Comparison of ENCODE assay signal across 8 cellular contexts in genomic region chr16:17556276-17557052, GRCh38.
DNase-seq lines count a peak whose midpoint lies in the region; ATAC-seq and TF ChIP-seq lines count a peak whose summit lies in the region.

No MANE protein-coding gene starts in this region.

- TF ChIP-seq CTCF in cardiac muscle cell (IDR thresholded peaks at IDR 0.05; ENCODE audit: low read depth, low read length), result peak; percentile 51
- TF ChIP-seq CTCF in choroid plexus epithelial cell (conservative IDR thresholded peaks at IDR 0.05; ENCODE audit: low read depth, low read length), result peak; percentile 64
- TF ChIP-seq CTCF in psoas muscle (IDR thresholded peaks at IDR 0.05), result peak; percentile 38

- ATAC-seq in right cardiac atrium (no peak), psoas muscle (no peak)

- 24% methylated on average over 7 of the region's 7 CpGs for WGBS in right cardiac atrium
- WGBS in psoas muscle, 3 donors, result 21 to 29% (median 27%) methylated on average over 7 of the region's 7 CpGs

- in situ Hi-C loops in G401 (cut with HindIII; ENCODE audit: low sequenced_read_pairs), result no loop called here

- intact Hi-C loops in right cardiac atrium (cut with DNase I) (no loop called here), psoas muscle (cut with DNase I) (no loop called here)

- H3K9me3 ChIP-seq in cardiac muscle cell (ENCODE audit: low read depth) (no peaks in the 10 kb centered on the region), right cardiac atrium (ENCODE audit: control insufficient read depth, low read length) (no peaks in the 10 kb centered on the region), psoas muscle (no peaks in the 10 kb centered on the region)

- no peaks in the 10 kb centered on the region for H3K4me1 ChIP-seq in cardiac muscle cell (ENCODE audit: low read depth)
- no peaks in the 10 kb centered on the region for H3K4me1 ChIP-seq in right cardiac atrium (ENCODE audit: control insufficient read depth, insufficient read depth, low read length)
- H3K4me1 ChIP-seq in psoas muscle, result no peaks in the 10 kb centered on the region

- H3K4me3 ChIP-seq in cardiac muscle cell (no peak overlapping the region), right cardiac atrium (ENCODE audit: low read length) (no peak overlapping the region), choroid plexus epithelial cell (ENCODE audit: low read depth, low read length) (no peak overlapping the region), psoas muscle (no peak overlapping the region)

- no peaks in the 10 kb centered on the region for H3K36me3 ChIP-seq in cardiac muscle cell
- no peaks in the 10 kb centered on the region for H3K36me3 ChIP-seq in psoas muscle (ENCODE audit: insufficient read depth in 1 of 2, low read depth in 1 of 2)

- H3K27ac ChIP-seq in cardiac muscle cell, result no peak overlapping the region
- no peak overlapping the region for H3K27ac ChIP-seq in right cardiac atrium (ENCODE audit: low read length)
- no peak overlapping the region for H3K27ac ChIP-seq in psoas muscle

- DNase-seq in cardiac muscle cell (ENCODE audit: low read depth in 1 of 2, low spot score in 1 of 2) (peak; percentile 3 to 44), right cardiac atrium (no peak), NCI-H2196 treated with DMSO at 0.1 percent for 48 hours (lab: John Stamatoyannopoulos, UW; ENCODE audit: unreplicated experiment) (peak; percentile 5), choroid plexus epithelial cell (ENCODE audit: low read depth) (peak; percentile 26), psoas muscle (no peak), foreskin melanocyte (no peak), G401 (ENCODE audit: low spot score) (no peak)
- no peak for DNase-seq in stimulated activated CD4-positive, alpha-beta T cell treated with anti-CD3 and anti-CD28 coated beads, Interleukin-2, amount 100 ng/mL, for 48 hours

- H3K27me3 ChIP-seq in cardiac muscle cell, result no peaks in the 10 kb centered on the region
- H3K27me3 ChIP-seq in right cardiac atrium (ENCODE audit: control insufficient read depth, insufficient read depth), result peaks cover 2% of the 10 kb centered on the region
- peaks cover 0 to 3% (median 0%) of the 10 kb centered on the region in 3 donors for H3K27me3 ChIP-seq in psoas muscle (ENCODE audit: insufficient read depth in 3 of 3, low read length in 2 of 3)

Comparison
In these comparisons a context has a peak if more than half of its experiments do, and no peak if none do; other contexts are left out.
1. DNase-seq: peak in cardiac muscle cell (2 of 2), NCI-H2196 treated with DMSO at 0.1 percent for 48 hours (single experiment) and choroid plexus epithelial cell (single experiment); none in right cardiac atrium (0 of 3), psoas muscle (0 of 2), foreskin melanocyte (single experiment), stimulated activated CD4-positive, alpha-beta T cell treated with anti-CD3 and anti-CD28 coated beads, Interleukin-2, amount 100 ng/mL, for 48 hours (0 of 2) and G401 (single experiment).
2. Peak in every context shown above with its lines, with median percentiles within 50 percentile points of each other: CTCF ChIP-seq.